Comparison of ENCODE assay signal across 8 cellular contexts in genomic region chr6:35552285-35552917, GRCh38. TPM values are rescaled to one million over a fixed set of nuclear protein-coding genes. Genes with fewer than 3 reads are reported as not detected.
DNase-seq lines count a peak whose midpoint lies in the region; TF ChIP-seq lines count a peak whose summit lies in the region.

No MANE protein-coding gene starts in this region.

- no peak overlapping the region for H3K4me3 ChIP-seq in SU-DHL-6 (ENCODE audit: insufficient read depth, low read length, poor library complexity, severe bottlenecking)
- H3K4me3 ChIP-seq in adrenal gland: no peak overlapping the region
- H3K4me3 ChIP-seq in liver (ENCODE audit: low read depth in 1 of 3, low read length in 3 of 3): no peak overlapping the region

- H3K9me3 ChIP-seq in SU-DHL-6 (ENCODE audit: insufficient read depth, low read length) (peaks cover 5% of the 10 kb centered on the region; the same call in 1 of the 2 replicates), adrenal gland (replicated peaks in 1 of 3) (peaks cover 0 to 11% (median 5%) of the 10 kb centered on the region in 3 donors), liver (ENCODE audit: control insufficient read depth in 4 of 4, low read length in 3 of 4) (no peaks in the 10 kb centered on the region)

- intact Hi-C loops in adrenal gland (cut with DNase I): no loop called here

- no peak overlapping the region for H2AFZ ChIP-seq in SU-DHL-6 (ENCODE audit: low read depth, low read length, severe bottlenecking)

- H3K4me1 ChIP-seq in adrenal gland (replicated peaks in 1 of 2) (no peaks in the 10 kb centered on the region), liver (ENCODE audit: control insufficient read depth in 4 of 4, insufficient read depth in 4 of 4, low read length in 3 of 4) (no peaks in the 10 kb centered on the region)

- H3K27ac ChIP-seq in SU-DHL-6 (ENCODE audit: low read depth, low read length) (no peak overlapping the region), adrenal gland (no peak overlapping the region), liver (ENCODE audit: low read depth in 1 of 2, low read length in 2 of 2) (no peak overlapping the region)

- H3K36me3 ChIP-seq in SU-DHL-6 (ENCODE audit: low read length) (no peaks in the 10 kb centered on the region), adrenal gland (replicated peaks in 1 of 2) (no peaks in the 10 kb centered on the region), liver (ENCODE audit: control insufficient read depth in 4 of 4, insufficient read depth in 3 of 4, low read depth in 1 of 4, low read length in 3 of 4) (no peaks in the 10 kb centered on the region)

- no peak overlapping the region for H3K4me2 ChIP-seq in SU-DHL-6 (ENCODE audit: low read depth, low read length, poor library complexity, severe bottlenecking)

- H3F3A ChIP-seq in SU-DHL-6 (ENCODE audit: insufficient read depth): no peaks in the 10 kb centered on the region

- H3K9ac ChIP-seq in SU-DHL-6 (ENCODE audit: low read length) (no peak overlapping the region), liver (ENCODE audit: low read depth in 1 of 2, low read length in 2 of 2) (no peak overlapping the region)

- TF ChIP-seq RAD21 in liver (IDR thresholded peaks at IDR 0.05): peak; percentile 63 to 73

- no peak for TF ChIP-seq POLR2A in adrenal gland (IDR thresholded peaks at IDR 0.05)

- H3K27me3 ChIP-seq in SU-DHL-6 (ENCODE audit: low read length): no peaks in the 10 kb centered on the region
- H3K27me3 ChIP-seq in adrenal gland: no peaks in the 10 kb centered on the region
- H3K27me3 ChIP-seq in liver (ENCODE audit: control insufficient read depth in 4 of 4, insufficient read depth in 4 of 4, low read length in 3 of 4): no peaks in the 10 kb centered on the region

- DNase-seq in activated gamma-delta T cell treated with Interleukin-2 at 50 U/mL for 16 hours (peak; percentile 56), activated gamma-delta T cell (lab: John Stamatoyannopoulos, UW) (no peak), adrenal gland (peak in 2 of 7 donors; percentile 19 to 25), middle frontal gyrus (ENCODE audit: extremely low spot score, low spot score) (no peak), NCI-H2029 treated with DMSO at 0.1 percent for 48 hours (lab: John Stamatoyannopoulos, UW) (no peak)
- peak; percentile 79 for DNase-seq in stimulated activated CD8-positive, alpha-beta memory T cell treated with anti-CD3 and anti-CD28 coated beads, Interleukin-4, amount 100 ng/mL, for 48 hours

- H3K79me2 ChIP-seq in SU-DHL-6 (ENCODE audit: insufficient read depth, low read length): no peaks in the 10 kb centered on the region

- no peaks in the 10 kb centered on the region for H4K20me1 ChIP-seq in SU-DHL-6 (ENCODE audit: low read depth, low read length)

- WGBS in adrenal gland, 4 donors: 54 to 65% (median 61%) methylated on average over 5 of the region's 5 CpGs
- 63% methylated on average over 5 of the region's 5 CpGs for WGBS in liver

- TF ChIP-seq CTCF in SU-DHL-6 (IDR thresholded peaks at IDR 0.05; ENCODE audit: insufficient read depth, low read length, poor library complexity, severe bottlenecking) (peak; percentile 97), adrenal gland (IDR thresholded peaks at IDR 0.05) (peak; percentile 14 to 58 (median 46)), liver (IDR thresholded peaks at IDR 0.05; ENCODE audit: low read depth, low read length, missing input control) (peak; percentile 67)

- no peaks in the 10 kb centered on the region for H3K9me2 ChIP-seq in SU-DHL-6 (replicated peaks; ENCODE audit: insufficient read depth, low read length)

TF ChIP-seq in liver, 16 proteins besides CTCF, POLR2A, EP300 and RAD21:
- no peak for TF ChIP-seq YY1 (IDR thresholded peaks at IDR 0.05)
- no peak for TF ChIP-seq ATF3 (IDR thresholded peaks at IDR 0.05)
- no peak for TF ChIP-seq NR2F2 (IDR thresholded peaks at IDR 0.05)
- no peak for TF ChIP-seq FOXA2 (IDR thresholded peaks at IDR 0.05)
- no peak for TF ChIP-seq MAX (IDR thresholded peaks at IDR 0.05)
- TF ChIP-seq TAF1 (conservative IDR thresholded peaks at IDR 0.05): no peak
- TF ChIP-seq FOXA1 (IDR thresholded peaks at IDR 0.05): no peak
- no peak for TF ChIP-seq ZBTB33 (IDR thresholded peaks at IDR 0.05)
- no peak for TF ChIP-seq SP1 (IDR thresholded peaks at IDR 0.05)
- TF ChIP-seq GABPA (IDR thresholded peaks at IDR 0.05 in 1 of 2, conservative IDR thresholded peaks at IDR 0.05 in 1 of 2): no peak
- TF ChIP-seq JUND (IDR thresholded peaks at IDR 0.05): no peak
- no peak for TF ChIP-seq HNF4G (IDR thresholded peaks at IDR 0.05)
- TF ChIP-seq EGR1 (IDR thresholded peaks at IDR 0.05; ENCODE audit: low read depth in 2 of 2): no peak
- TF ChIP-seq RXRA (IDR thresholded peaks at IDR 0.05): no peak
- TF ChIP-seq HNF4A (conservative IDR thresholded peaks at IDR 0.05): no peak

RNA-seq across cellular contexts. Expression of gene TULP1, which starts 39.7 kb away (rescaled TPM):
- not detected for total RNA-seq in adrenal gland
- under 1 TPM in 2 of 3 donors, not detected in 1; 0.07 to 0.80 TPM for polyA plus RNA-seq in adrenal gland
- total RNA-seq in liver: not detected
- not detected for polyA plus RNA-seq in liver

RNA-seq across cellular contexts. Expression of gene TEAD3, which starts 55.5 kb away (rescaled TPM):
- total RNA-seq in adrenal gland (10 to 100 TPM in 3 of 8 donors, 1 to 10 TPM in 5; 4.8 to 14.3 (median 8.7) TPM), liver (1 to 10 TPM; 1.9 to 5.8 TPM)
- polyA plus RNA-seq in adrenal gland (10 to 100 TPM in 2 of 3 donors, 1 to 10 TPM in 1; 5.5 to 15.5 (median 12.2) TPM), liver (1 to 10 TPM; 3.3 to 6.8 TPM)

Comparison
In these comparisons a context has a peak if more than half of its experiments do, and no peak if none do; other contexts are left out.
1. DNase-seq: peak in activated gamma-delta T cell treated with Interleukin-2 at 50 U/mL for 16 hours (single experiment) and stimulated activated CD8-positive, alpha-beta memory T cell treated with anti-CD3 and anti-CD28 coated beads, Interleukin-4, amount 100 ng/mL, for 48 hours (single experiment); none in activated gamma-delta T cell (single experiment), middle frontal gyrus (single experiment) and NCI-H2029 treated with DMSO at 0.1 percent for 48 hours (single experiment).
2. CTCF ChIP-seq: peak in every context shown above with its lines; median percentile 97 in SU-DHL-6; 67 in liver; 46 in adrenal gland.